ENCODE assay signal across 30 cellular contexts in genomic region chr7:70018700-70019099, GRCh38.
"Had no signal": no experiment of that assay in that cellular context is flagged by ENCODE, and none has a peak within 500 bp of the region (broad histone marks: within the 10 kb centered on the region; RNA-seq: fewer than 3 reads in every experiment).

No MANE protein-coding gene starts in this region.

- H3K36me3 ChIP-seq: ascending aorta, cardiac muscle cell had no signal

- H3K27ac ChIP-seq: ascending aorta, cardiac muscle cell, VCaP had no signal

- ATAC-seq: activated CD4-positive, alpha-beta T cell treated with anti-CD3 and anti-CD28 coated beads for 36 hours; activated CD8-positive, alpha-beta memory T cell treated with anti-CD3 and anti-CD28 coated beads, Interleukin-2, amount 10 ng/mL, durations not matched to agents 7 days and 5 days; activated CD8-positive, alpha-beta T cell treated with anti-CD3 and anti-CD28 coated beads, Interleukin-2, amount 10 ng/mL, durations not matched to agents 7 days and 5 days; activated naive CD8-positive, alpha-beta T cell treated with anti-CD3 and anti-CD28 coated beads, Interleukin-2, amount 50 U/mL, for 24 hours; T-helper 17 cell had no signal

- H3K4me3 ChIP-seq: ascending aorta, cardiac muscle cell had no signal

- DNase-seq: activated B cell treated with CpG ODN at 0.5 μM for 24 hours; activated CD4-positive, alpha-beta memory T cell treated with anti-CD3 and anti-CD28 coated beads, Interleukin-2, amount 10 ng/mL, durations not matched to agents 7 days and 5 days; activated CD4-positive, alpha-beta T cell treated with anti-CD3 and anti-CD28 coated beads for 36 hours; activated CD4-positive, alpha-beta T cell treated with anti-CD3 and anti-CD28 coated beads for 48 hours; activated CD4-positive, alpha-beta T cell treated with anti-CD3 and anti-CD28 coated beads, Interleukin-2, amount 10 ng/mL, durations not matched to agents 7 days and 5 days; activated CD4-positive, alpha-beta T cell treated with anti-CD3 and anti-CD28 coated beads, Interleukin-2, amount 50 U/mL, for 48 hours; activated CD4-positive, CD25-positive, alpha-beta regulatory T cell treated with anti-CD3 and anti-CD28 coated beads, Interleukin-2, amount 50 U/mL, for 72 hours; activated CD8-positive, alpha-beta memory T cell treated with anti-CD3 and anti-CD28 coated beads for 24 hours; activated CD8-positive, alpha-beta memory T cell treated with anti-CD3 and anti-CD28 coated beads, Interleukin-2, amount 10 ng/mL, durations not matched to agents 7 days and 5 days; activated CD8-positive, alpha-beta memory T cell treated with anti-CD3 and anti-CD28 coated beads, Interleukin-2, amount 50 U/mL, for 48 hours; activated CD8-positive, alpha-beta T cell treated with anti-CD3 and anti-CD28 coated beads, Interleukin-2, amount 10 ng/mL, durations not matched to agents 7 days and 5 days; activated effector memory CD4-positive, alpha-beta T cell treated with Interleukin-2 at 50 U/mL for 16 hours; activated gamma-delta T cell; activated naive CD4-positive, alpha-beta T cell treated with anti-CD3 and anti-CD28 coated beads, Interleukin-2, amount 10 ng/mL, durations not matched to agents 7 days and 5 days; activated naive CD4-positive, alpha-beta T cell treated with Interleukin-2 at 50 U/mL for 16 hours; activated naive CD8-positive, alpha-beta T cell treated with anti-CD3 and anti-CD28 coated beads, Interleukin-2, amount 10 ng/mL, durations not matched to agents 7 days and 5 days; activated naive CD8-positive, alpha-beta T cell treated with anti-CD3 and anti-CD28 coated beads, Interleukin-2, amount 50 U/mL, for 24 hours; activated T-cell treated with anti-CD3 and anti-CD28 coated beads, Interleukin-2, amount 50 U/mL, for 24 hours; activated T-cell treated with anti-CD3 and anti-CD28 coated beads, Interleukin-2, amount 50 U/mL, for 48 hours; amygdala; anterior cingulate cortex; caudate nucleus; cerebellar nuclear complex; T-helper 17 cell; T-helper 9 cell had no signal

- H3K9me3 ChIP-seq: ascending aorta had no signal

- H3K4me1 ChIP-seq: ascending aorta had no signal

- H3K27me3 ChIP-seq: ascending aorta, cardiac muscle cell had no signal

- FAIRE-seq: bronchial epithelial cell, TTC549 had no signal
